In the genomic region with DNA sequence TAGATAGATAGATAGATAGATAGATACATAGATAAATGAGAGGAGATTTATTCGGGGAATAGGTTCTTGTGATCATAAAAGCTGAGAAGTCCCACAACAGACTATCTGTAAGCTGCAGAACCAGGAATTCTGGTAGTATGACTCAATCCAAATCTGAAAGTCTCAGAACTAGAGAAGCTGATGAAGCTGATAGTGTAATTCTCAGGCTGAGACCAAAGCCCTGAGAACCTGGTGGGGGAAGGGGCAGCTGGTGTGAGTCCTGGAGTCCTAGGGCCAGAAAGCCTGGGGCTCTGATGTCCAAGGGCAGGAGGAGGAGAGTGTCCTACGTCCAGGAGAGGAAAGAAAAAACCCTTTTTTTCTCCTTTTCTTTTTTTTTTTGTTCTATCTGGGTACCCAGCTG, we compare ENCODE assay signal across 20 cellular contexts. TPM values are rescaled to one million over a fixed set of nuclear protein-coding genes. Genes with fewer than 3 reads are reported as not detected.
DNase-seq lines count a peak whose midpoint lies in the region; ATAC-seq, FAIRE-seq and TF ChIP-seq lines count a peak whose summit lies in the region.
"Had no signal": no experiment of that assay in that cellular context is flagged by ENCODE, and none has a peak within 500 bp of the region (broad histone marks: within the 10 kb centered on the region; RNA-seq: fewer than 3 reads in every experiment).

No MANE protein-coding gene starts in this region.

- H4K8ac ChIP-seq in mesenchymal stem cell (ENCODE audit: low read length) (no peak overlapping the region), mesendoderm (ENCODE audit: low read depth, low read length) (no peak overlapping the region)

- no peaks in the 10 kb centered on the region for H3K27me3 ChIP-seq in WERI-Rb-1 (ENCODE audit: insufficient read depth, low read depth, severe bottlenecking)
- H3K27me3 ChIP-seq in mesenchymal stem cell (ENCODE audit: control insufficient read depth in 1 of 2, insufficient read depth in 1 of 2, low read length in 2 of 2) = no peaks in the 10 kb centered on the region
- no peaks in the 10 kb centered on the region for H3K27me3 ChIP-seq in mesendoderm (ENCODE audit: insufficient read depth, low read length, poor library complexity)
- no peaks in the 10 kb centered on the region for H3K27me3 ChIP-seq in small intestine (ENCODE audit: control insufficient read depth in 2 of 2, insufficient read depth in 2 of 2, low read length in 2 of 2)
- H3K27me3 ChIP-seq: MG63, Peyer's patch had no signal

- H2BK120ac ChIP-seq in mesenchymal stem cell (ENCODE audit: low read depth, low read length) = no peak overlapping the region
- no peak overlapping the region for H2BK120ac ChIP-seq in mesendoderm (ENCODE audit: low read depth, low read length)

- H2BK12ac ChIP-seq in mesenchymal stem cell (ENCODE audit: low read length in 2 of 2) = no peak overlapping the region

- H2BK5ac ChIP-seq in mesenchymal stem cell (ENCODE audit: low read depth, low read length, poor library complexity, severe bottlenecking) (no peak overlapping the region), mesendoderm (ENCODE audit: low read length) (no peak overlapping the region)

- peak; percentile 61 for ATAC-seq in GM18505 (IDR thresholded peaks at IDR 0.05; ENCODE audit: unreplicated experiment)
- peak; percentile 52 for ATAC-seq in HG02870 (IDR thresholded peaks at IDR 0.05; ENCODE audit: unreplicated experiment)
- ATAC-seq: HepG2 had no signal

- H3K18ac ChIP-seq in mesenchymal stem cell (ENCODE audit: low read depth in 1 of 2, low read length in 2 of 2) (no peak overlapping the region), mesendoderm (ENCODE audit: low read length) (no peak overlapping the region)

- no peak overlapping the region for H2AK5ac ChIP-seq in mesenchymal stem cell (ENCODE audit: low read length, severe bottlenecking)
- H2AK5ac ChIP-seq in mesendoderm (ENCODE audit: low read length) = no peak overlapping the region

- no peak overlapping the region for H3K56ac ChIP-seq in mesendoderm (ENCODE audit: low read length)

- no peak overlapping the region for H4K5ac ChIP-seq in mesendoderm (ENCODE audit: low read length)

- no peak overlapping the region for H3K4ac ChIP-seq in mesenchymal stem cell (ENCODE audit: low read depth in 1 of 2, low read length in 2 of 2)
- H3K4ac ChIP-seq in mesendoderm (ENCODE audit: low read depth, low read length) = no peak overlapping the region

- no peak overlapping the region for H3K9ac ChIP-seq in mesenchymal stem cell (ENCODE audit: low read length)
- no peak overlapping the region for H3K9ac ChIP-seq in mesendoderm (ENCODE audit: low read length)
- H3K9ac ChIP-seq: KMS-11 had no signal

- H3K9me3 ChIP-seq in WERI-Rb-1 (ENCODE audit: severe bottlenecking) (no peaks in the 10 kb centered on the region), mesenchymal stem cell (ENCODE audit: control insufficient read depth, low read length) (no peaks in the 10 kb centered on the region), small intestine (ENCODE audit: control insufficient read depth, low read depth) (no peaks in the 10 kb centered on the region)
- H3K9me3 ChIP-seq: HAP-1, MG63, Peyer's patch had no signal

- H3K4me2 ChIP-seq in mesenchymal stem cell (ENCODE audit: low read length, poor library complexity, severe bottlenecking) = no peak overlapping the region
- H3K4me2 ChIP-seq in mesendoderm (ENCODE audit: low read length) = no peak overlapping the region
- H3K4me2 ChIP-seq: KMS-11 had no signal

- no peaks in the 10 kb centered on the region for H3K4me1 ChIP-seq in mesenchymal stem cell (ENCODE audit: control insufficient read depth, insufficient read depth, low read depth, low read length)
- peaks cover 4% of the 10 kb centered on the region for H3K4me1 ChIP-seq in mesendoderm (ENCODE audit: control insufficient read depth, low read depth, low read length)
- H3K4me1 ChIP-seq in small intestine (ENCODE audit: control insufficient read depth in 2 of 2, insufficient read depth in 1 of 2, low read depth in 1 of 2, low read length in 1 of 2) = no peaks in the 10 kb centered on the region
- H3K4me1 ChIP-seq: Peyer's patch had no signal

- H3K14ac ChIP-seq in mesenchymal stem cell (ENCODE audit: low read length in 2 of 2) = no peak overlapping the region

- H2BK15ac ChIP-seq in mesenchymal stem cell (ENCODE audit: low read depth, poor library complexity, severe bottlenecking) (no peak overlapping the region), mesendoderm (replicated peaks; ENCODE audit: low read depth) (no peak overlapping the region)

- H3K27ac ChIP-seq in WERI-Rb-1 (no peak overlapping the region), mesenchymal stem cell (ENCODE audit: low read length, poor library complexity, severe bottlenecking) (no peak overlapping the region), mesendoderm (ENCODE audit: low read depth, low read length) (no peak overlapping the region), small intestine (ENCODE audit: low read depth in 1 of 2, low read length in 1 of 2) (no peak overlapping the region)
- H3K27ac ChIP-seq: KMS-11, Peyer's patch had no signal

- H3K4me3 ChIP-seq in WERI-Rb-1 (ENCODE audit: low read depth, low read length) = no peak overlapping the region
- H3K4me3 ChIP-seq in mesenchymal stem cell (ENCODE audit: insufficient read depth in 1 of 2, low read depth in 1 of 2, low read length in 2 of 2) = no peak overlapping the region
- no peak overlapping the region for H3K4me3 ChIP-seq in mesendoderm (ENCODE audit: low read length)
- H3K4me3 ChIP-seq in small intestine (ENCODE audit: low read depth in 1 of 2, low read length in 2 of 2) = no peak overlapping the region
- H3K4me3 ChIP-seq: HAP-1, MG63, Peyer's patch had no signal

- DNase-seq in WERI-Rb-1 (peak; percentile 30), mesenchymal stem cell (peak; percentile 13), mesendoderm (no peak), SKM-1 (lab: John Stamatoyannopoulos, UW; ENCODE audit: unreplicated experiment) (no peak), small intestine (no peak)
- DNase-seq: ACHN; CD4-positive, CD25-positive, alpha-beta regulatory T cell; DMS53; MG63; NCI-H1105; NCI-H187; NCI-H774; Peyer's patch; SHP77 had no signal

- H3K23ac ChIP-seq in mesenchymal stem cell (ENCODE audit: low read length in 2 of 2) (no peak overlapping the region), mesendoderm (ENCODE audit: low read length) (no peak overlapping the region)

- no peak overlapping the region for H2AFZ ChIP-seq in mesenchymal stem cell (ENCODE audit: low read depth, low read length)

- no peak overlapping the region for H4K91ac ChIP-seq in mesenchymal stem cell (ENCODE audit: low read length)

- FAIRE-seq in small intestine (lab: Jason Lieb, UNC) = no peak
- FAIRE-seq: GM12891, HepG2 had no signal

- 55% methylated on average over 2 of the region's 2 CpGs for WGBS in mesenchymal stem cell
- 100% methylated on average over 1 of the region's 2 CpGs for WGBS in mesendoderm (ENCODE audit: extremely low coverage, insufficient coverage, low lambda C conversion rate)
- WGBS in small intestine, 3 donors = 69 to 79% (median 78%) methylated on average over 2 of the region's 2 CpGs

- no peak for TF ChIP-seq CTCF in WERI-Rb-1 (IDR thresholded peaks at IDR 0.05; ENCODE audit: low read depth, low read length)

- H3K36me3 ChIP-seq in WERI-Rb-1 (no peaks in the 10 kb centered on the region), mesenchymal stem cell (ENCODE audit: control insufficient read depth in 1 of 2, insufficient read depth in 2 of 2, low read depth in 1 of 2, low read length in 2 of 2) (no peaks in the 10 kb centered on the region), mesendoderm (ENCODE audit: control insufficient read depth, insufficient read depth, low read length) (no peaks in the 10 kb centered on the region), small intestine (ENCODE audit: control insufficient read depth in 2 of 2, insufficient read depth in 2 of 2, low read length in 2 of 2) (no peaks in the 10 kb centered on the region)
- H3K36me3 ChIP-seq: HAP-1, MG63, Peyer's patch had no signal

- H3K79me1 ChIP-seq in mesenchymal stem cell (replicated peaks; ENCODE audit: low read length, poor library complexity, severe bottlenecking) = no peaks in the 10 kb centered on the region
- H3K79me1 ChIP-seq in mesendoderm (ENCODE audit: low read length) = no peaks in the 10 kb centered on the region

- no peaks in the 10 kb centered on the region for H3K79me2 ChIP-seq in mesendoderm (ENCODE audit: control insufficient read depth, insufficient read depth, low read length)

- TF ChIP-seq POLR2A in GM18505 (IDR thresholded peaks at IDR 0.05; ENCODE audit: borderline replicate concordance, extremely low read depth, insufficient read depth, insufficient read length) = no peak

RNA-seq across cellular contexts. Expression of a gene that starts 8.0 kb away (rescaled TPM):
- polyA plus RNA-seq in mesenchymal stem cell (2013, experiment 1 of 2) = 3.2 TPM
- polyA plus RNA-seq in mesenchymal stem cell (2013, experiment 2 of 2) = 2.6 TPM
- 2.1 TPM for polyA plus RNA-seq in mesendoderm (2013, experiment 1 of 2)
- polyA plus RNA-seq in mesendoderm (2013, experiment 2 of 2) = 2.8 TPM
- 1 to 10 TPM in 2 of 3 donors, under 1 TPM in 1; 0.89 to 3.0 (median 1.4) TPM for polyA plus RNA-seq in small intestine
- polyA plus RNA-seq: HepG2 had no signal

Comparison
In these comparisons a context has a peak if more than half of its experiments do, and no peak if none do; other contexts are left out.
1. DNase-seq: peak in WERI-Rb-1 (single experiment) and mesenchymal stem cell (single experiment); none in mesendoderm (single experiment), SKM-1 (single experiment) and small intestine (single experiment).